In genomic region chr6:43074847-43075741, GRCh38 we compare ENCODE assay signal across 7 cellular contexts. TPM values are rescaled to one million over a fixed set of nuclear protein-coding genes. Genes with fewer than 3 reads are reported as not detected.
DNase-seq lines count a peak whose midpoint lies in the region; ATAC-seq and TF ChIP-seq lines count a peak whose summit lies in the region.
"Had no signal": no experiment of that assay in that cellular context is flagged by ENCODE, and none has a peak within 500 bp of the region (broad histone marks: within the 10 kb centered on the region; RNA-seq: fewer than 3 reads in every experiment).

No MANE protein-coding gene starts in this region.

- intact Hi-C loops in gastrocnemius medialis (cut with DNase I; ENCODE audit: low total_unique reads) = loop anchor here (5.0 kb wide), 1 partner anchor 52 kb away; no protein-coding TSS in a partner anchor

- no peak for TF ChIP-seq CTCF in HEK293 (tag by site-specific recombination; IDR thresholded peaks at IDR 0.05)
- TF ChIP-seq CTCF in chondrocyte (IDR thresholded peaks at IDR 0.05) = no peak
- TF ChIP-seq CTCF in gastrocnemius medialis (IDR thresholded peaks at IDR 0.05 in 4 of 5, conservative IDR thresholded peaks at IDR 0.05 in 1 of 5) = no peak

- H3K27ac ChIP-seq in HEK293 (ENCODE audit: extremely low read depth, low read depth, low read length) (peak overlapping the region; percentile 47), gastrocnemius medialis (no peak overlapping the region)

- no peaks in the 10 kb centered on the region for H3K9me3 ChIP-seq in HEK293 (ENCODE audit: control insufficient read depth, insufficient read depth, low read depth, low read length)
- no peaks in the 10 kb centered on the region for H3K9me3 ChIP-seq in gastrocnemius medialis

- peaks cover 3 to 39% of the 10 kb centered on the region in 2 experiments; a peak in 2 of 3 replicates for H3K36me3 ChIP-seq in HEK293 (ENCODE audit: control insufficient read depth in 2 of 2, insufficient read depth in 1 of 2, low read length in 2 of 2)
- peaks cover 0 to 43% of the 10 kb centered on the region in 2 donors for H3K36me3 ChIP-seq in gastrocnemius medialis

- in situ Hi-C loops in gastrocnemius medialis (cut with MboI; ENCODE audit: low sequenced_read_pairs in 4 of 4) = no loop called here

- CTCF ChIA-PET in HEK293 (lab: Yijun Ruan, JAX) = interaction anchor here (0.6 to 7.6 kb wide), 4 partner anchors 54 to 173 kb away, joined by 3 to 83 read pairs (median 5); no protein-coding TSS in a partner anchor

- DNase-seq in chondrocyte (ENCODE audit: low spot score) (peak; percentile 53), non-pigmented ciliary epithelial cell (ENCODE audit: low read depth) (peak; percentile 63), gastrocnemius medialis (no peak), SHP77 (lab: John Stamatoyannopoulos, UW) (no peak)
- DNase-seq in activated CD4-positive, CD25-positive, alpha-beta regulatory T cell (lab: John Stamatoyannopoulos, UW) = no peak
- DNase-seq: stimulated activated naive CD4-positive, alpha-beta T cell treated with Interleukin-2 at 50 U/mL for 16 hours had no signal

- H3K36me3 Mint-ChIP-seq in chondrocyte (ENCODE audit: low read depth) = peaks cover 11% of the 10 kb centered on the region

- POLR2A ChIA-PET in HEK293 (lab: Yijun Ruan, JAX) = interaction anchor here (0.6 to 2.6 kb wide), 24 partner anchors 11 to 196 kb away, joined by 3 to 31 read pairs (median 4); partner anchors contain the start of genes CUL7, KLC4, KLHDC3 and MEA1

- H3K4me3 ChIP-seq in HEK293 (ENCODE audit: low read depth, low read length) = no peak overlapping the region
- no peak overlapping the region for H3K4me3 ChIP-seq in gastrocnemius medialis

- H3K9me3 Mint-ChIP-seq in chondrocyte (ENCODE audit: low read depth) = no peaks in the 10 kb centered on the region

- H3K4me3 Mint-ChIP-seq in chondrocyte (ENCODE audit: unreplicated experiment) = no peak overlapping the region

- no peak for TF ChIP-seq POLR2A in gastrocnemius medialis (IDR thresholded peaks at IDR 0.05)

- H3K27me3 Mint-ChIP-seq in chondrocyte (ENCODE audit: low read depth) = no peaks in the 10 kb centered on the region

- H3K4me1 Mint-ChIP-seq in chondrocyte (ENCODE audit: low read depth) = peaks cover 46% of the 10 kb centered on the region

- no peak for ATAC-seq in gastrocnemius medialis

- peaks cover 9 to 17% (median 13%) of the 10 kb centered on the region in 3 donors for H3K27me3 ChIP-seq in gastrocnemius medialis

- H3K4me1 ChIP-seq in HEK293 (ENCODE audit: control insufficient read depth, insufficient read depth, low read length) (peaks cover 14% of the 10 kb centered on the region), gastrocnemius medialis (peaks cover 0 to 9% of the 10 kb centered on the region in 2 donors)

- peak overlapping the region; percentile 54 for H3K27ac Mint-ChIP-seq in chondrocyte (ENCODE audit: unreplicated experiment)

TF ChIP-seq in HEK293, 187 proteins besides CTCF, POLR2A, EP300 and RAD21 (continues in another document):
- TF ChIP-seq ZNF114 (tag by site-specific recombination; IDR thresholded peaks at IDR 0.05) (no peak), HOXC10 (CRISPR knock-in tag; IDR thresholded peaks at IDR 0.05) (no peak), ZNF341 (tag by site-specific recombination; IDR thresholded peaks at IDR 0.05; ENCODE audit: low read depth) (peak; percentile 80), EGR2 (tag by site-specific recombination; IDR thresholded peaks at IDR 0.05; ENCODE audit: low read depth) (peak; percentile 60; the same call in 1 of the 2 replicates), GLI2 (tag by site-specific recombination; IDR thresholded peaks at IDR 0.05; ENCODE audit: borderline replicate concordance, low read depth) (no peak), SP3 (tag by site-specific recombination; IDR thresholded peaks at IDR 0.05) (no peak), SCRT2 (tag by site-specific recombination; IDR thresholded peaks at IDR 0.05) (no peak), GLIS2 (tag by site-specific recombination; IDR thresholded peaks at IDR 0.05) (peak; percentile 40; the same call in 1 of the 2 replicates), ZNF292 (tag by site-specific recombination; IDR thresholded peaks at IDR 0.05; ENCODE audit: borderline replicate concordance, low read depth) (no peak), ZNF654 (tag by site-specific recombination; IDR thresholded peaks at IDR 0.05; ENCODE audit: low read depth) (no peak), ZNF19 (tag by site-specific recombination; IDR thresholded peaks at IDR 0.05; ENCODE audit: low read depth) (no peak), SALL2 (tag by site-specific recombination; IDR thresholded peaks at IDR 0.05; ENCODE audit: borderline replicate concordance) (no peak), ZNF76 (tag by site-specific recombination; IDR thresholded peaks at IDR 0.05; ENCODE audit: borderline replicate concordance, low read depth) (no peak), ZNF560 (tag by site-specific recombination; IDR thresholded peaks at IDR 0.05; ENCODE audit: borderline replicate concordance) (no peak), ZNF558 (tag by site-specific recombination; IDR thresholded peaks at IDR 0.05) (no peak), ZFP3 (tag by site-specific recombination; IDR thresholded peaks at IDR 0.05; ENCODE audit: low read depth) (no peak), ZNF692 (tag by site-specific recombination; IDR thresholded peaks at IDR 0.05) (no peak), KLF16 (tag by site-specific recombination; IDR thresholded peaks at IDR 0.05) (no peak), BCL11B (tag by site-specific recombination; IDR thresholded peaks at IDR 0.05; ENCODE audit: low read depth) (no peak)
- TF ChIP-seq, protein P1, sequence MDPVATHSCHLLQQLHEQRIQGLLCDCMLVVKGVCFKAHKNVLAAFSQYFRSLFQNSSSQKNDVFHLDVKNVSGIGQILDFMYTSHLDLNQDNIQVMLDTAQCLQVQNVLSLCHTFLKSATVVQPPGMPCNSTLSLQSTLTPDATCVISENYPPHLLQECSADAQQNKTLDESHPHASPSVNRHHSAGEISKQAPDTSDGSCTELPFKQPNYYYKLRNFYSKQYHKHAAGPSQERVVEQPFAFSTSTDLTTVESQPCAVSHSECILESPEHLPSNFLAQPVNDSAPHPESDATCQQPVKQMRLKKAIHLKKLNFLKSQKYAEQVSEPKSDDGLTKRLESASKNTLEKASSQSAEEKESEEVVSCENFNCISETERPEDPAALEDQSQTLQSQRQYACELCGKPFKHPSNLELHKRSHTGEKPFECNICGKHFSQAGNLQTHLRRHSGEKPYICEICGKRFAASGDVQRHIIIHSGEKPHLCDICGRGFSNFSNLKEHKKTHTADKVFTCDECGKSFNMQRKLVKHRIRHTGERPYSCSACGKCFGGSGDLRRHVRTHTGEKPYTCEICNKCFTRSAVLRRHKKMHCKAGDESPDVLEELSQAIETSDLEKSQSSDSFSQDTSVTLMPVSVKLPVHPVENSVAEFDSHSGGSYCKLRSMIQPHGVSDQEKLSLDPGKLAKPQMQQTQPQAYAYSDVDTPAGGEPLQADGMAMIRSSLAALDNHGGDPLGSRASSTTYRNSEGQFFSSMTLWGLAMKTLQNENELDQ (tag by site-specific recombination; IDR thresholded peaks at IDR 0.05; ENCODE audit: low read depth) = no peak
- TF ChIP-seq, protein P2, sequence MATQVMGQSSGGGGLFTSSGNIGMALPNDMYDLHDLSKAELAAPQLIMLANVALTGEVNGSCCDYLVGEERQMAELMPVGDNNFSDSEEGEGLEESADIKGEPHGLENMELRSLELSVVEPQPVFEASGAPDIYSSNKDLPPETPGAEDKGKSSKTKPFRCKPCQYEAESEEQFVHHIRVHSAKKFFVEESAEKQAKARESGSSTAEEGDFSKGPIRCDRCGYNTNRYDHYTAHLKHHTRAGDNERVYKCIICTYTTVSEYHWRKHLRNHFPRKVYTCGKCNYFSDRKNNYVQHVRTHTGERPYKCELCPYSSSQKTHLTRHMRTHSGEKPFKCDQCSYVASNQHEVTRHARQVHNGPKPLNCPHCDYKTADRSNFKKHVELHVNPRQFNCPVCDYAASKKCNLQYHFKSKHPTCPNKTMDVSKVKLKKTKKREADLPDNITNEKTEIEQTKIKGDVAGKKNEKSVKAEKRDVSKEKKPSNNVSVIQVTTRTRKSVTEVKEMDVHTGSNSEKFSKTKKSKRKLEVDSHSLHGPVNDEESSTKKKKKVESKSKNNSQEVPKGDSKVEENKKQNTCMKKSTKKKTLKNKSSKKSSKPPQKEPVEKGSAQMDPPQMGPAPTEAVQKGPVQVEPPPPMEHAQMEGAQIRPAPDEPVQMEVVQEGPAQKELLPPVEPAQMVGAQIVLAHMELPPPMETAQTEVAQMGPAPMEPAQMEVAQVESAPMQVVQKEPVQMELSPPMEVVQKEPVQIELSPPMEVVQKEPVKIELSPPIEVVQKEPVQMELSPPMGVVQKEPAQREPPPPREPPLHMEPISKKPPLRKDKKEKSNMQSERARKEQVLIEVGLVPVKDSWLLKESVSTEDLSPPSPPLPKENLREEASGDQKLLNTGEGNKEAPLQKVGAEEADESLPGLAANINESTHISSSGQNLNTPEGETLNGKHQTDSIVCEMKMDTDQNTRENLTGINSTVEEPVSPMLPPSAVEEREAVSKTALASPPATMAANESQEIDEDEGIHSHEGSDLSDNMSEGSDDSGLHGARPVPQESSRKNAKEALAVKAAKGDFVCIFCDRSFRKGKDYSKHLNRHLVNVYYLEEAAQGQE (tag by site-specific recombination; IDR thresholded peaks at IDR 0.05) = no peak

RNA-seq across cellular contexts. Expression of gene PTK7, which starts 1.0 kb away (rescaled TPM):
- total RNA-seq in chondrocyte (282 to 293 TPM (median 288 TPM) in 3 replicates), gastrocnemius medialis (under 1 TPM; 0.15 to 0.64 (median 0.24) TPM)

RNA-seq across cellular contexts. Expression of gene KLC4, which starts 15.7 kb away (rescaled TPM):
- total RNA-seq in chondrocyte (30.0 to 37.0 TPM (median 32.3 TPM) in 3 replicates), gastrocnemius medialis (10 to 100 TPM; 12.2 to 19.3 (median 14.6) TPM)

RNA-seq across cellular contexts. Expression of gene MRPL2, which starts 15.9 kb away (rescaled TPM):
- total RNA-seq in chondrocyte (42.6 to 46.6 TPM (median 42.9 TPM) in 3 replicates), gastrocnemius medialis (10 to 100 TPM; 34.1 to 64.9 (median 41.1) TPM)

RNA-seq across cellular contexts. Expression of gene CUL7, which starts 21.4 kb away (rescaled TPM):
- 53.6 to 64.8 TPM (median 54.3 TPM) in 3 replicates for total RNA-seq in chondrocyte
- 10 to 100 TPM; 11.9 to 21.3 (median 15.4) TPM for total RNA-seq in gastrocnemius medialis

RNA-seq across cellular contexts. Expression of gene RRP36, which starts 53.7 kb away (rescaled TPM):
- total RNA-seq in chondrocyte (58.6 to 75.2 TPM (median 63.2 TPM) in 3 replicates), gastrocnemius medialis (10 to 100 TPM; 37.7 to 64.3 (median 51.0) TPM)

Comparison
In these comparisons a context has a peak if more than half of its experiments do, and no peak if none do; other contexts are left out.
1. DNase-seq: peak in chondrocyte (single experiment) and non-pigmented ciliary epithelial cell (single experiment); none in gastrocnemius medialis (0 of 2), SHP77 (0 of 2) and activated CD4-positive, CD25-positive, alpha-beta regulatory T cell (0 of 4).
2. RNA of gene PTK7, which starts 1.0 kb away (total RNA-seq): 282 to 293 TPM in chondrocyte; 0.15 to 0.64 TPM in gastrocnemius medialis; every median in the first group is over 100 times any median in the second.